ENCODE assay signal across 9 cellular contexts in the genomic region with DNA sequence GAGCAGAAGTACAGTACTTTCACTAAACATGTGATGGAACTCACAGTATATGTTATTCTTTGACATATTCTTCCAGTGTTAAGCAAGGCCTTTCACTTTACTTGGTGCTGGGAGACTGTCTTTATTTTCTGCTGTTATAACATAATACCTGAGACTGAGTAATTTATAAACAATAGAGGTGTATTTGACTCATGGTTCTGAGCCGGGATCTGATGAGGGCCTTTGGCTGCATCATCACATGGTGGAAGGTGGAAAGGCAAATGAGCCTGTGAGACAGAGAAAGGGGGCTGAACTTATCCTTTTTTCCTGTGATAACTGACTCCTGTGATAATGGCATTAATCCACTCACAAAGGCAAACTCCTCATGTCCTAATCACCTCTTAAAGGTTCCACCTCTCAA. TPM values are rescaled to one million over a fixed set of nuclear protein-coding genes. Genes with fewer than 3 reads are reported as not detected.
DNase-seq lines count a peak whose midpoint lies in the region; ATAC-seq, FAIRE-seq and TF ChIP-seq lines count a peak whose summit lies in the region.
"Had no signal": no experiment of that assay in that cellular context is flagged by ENCODE, and none has a peak within 500 bp of the region (broad histone marks: within the 10 kb centered on the region; RNA-seq: fewer than 3 reads in every experiment).

No MANE protein-coding gene starts in this region.

- peak overlapping the region; percentile 99 for H3K9ac ChIP-seq in HepG2 (ENCODE audit: insufficient read depth, low read depth, low read length)

- peak overlapping the region; percentile 85 for H3K4me3 Mint-ChIP-seq in activated naive CD4-positive, alpha-beta T cell treated with anti-CD3 and anti-CD28 coated beads, Interleukin-2, amount 10 ng/mL, durations not matched to agents 7 days and 5 days
- H3K4me3 Mint-ChIP-seq in activated naive CD8-positive, alpha-beta T cell treated with anti-CD3 and anti-CD28 coated beads, Interleukin-2, amount 10 ng/mL, durations not matched to agents 7 days and 5 days, result peak overlapping the region; percentile 91

- CTCF ChIA-PET in activated naive CD4-positive, alpha-beta T cell treated with anti-CD3 and anti-CD28 coated beads, Interleukin-2, amount 10 ng/mL, durations not matched to agents 7 days and 5 days (lab: Charles Lee), result no interaction called here
- CTCF ChIA-PET in HepG2 (lab: Yijun Ruan, JAX; ENCODE audit: low intra/inter-chr PET ratio, low total read pairs), result no interaction called here

- POLR2A ChIA-PET in activated naive CD8-positive, alpha-beta T cell treated with anti-CD3 and anti-CD28 coated beads, Interleukin-2, amount 10 ng/mL, durations not matched to agents 7 days and 5 days (lab: Charles Lee), result no interaction called here
- POLR2A ChIA-PET in HepG2 (lab: Yijun Ruan, JAX), result no interaction called here

- TF ChIP-seq POLR2A in HepG2 (IDR thresholded peaks at IDR 0.05; ENCODE audit: insufficient read depth in 1 of 2, low read depth in 2 of 2, low read length in 2 of 2), result no peak

- TF ChIP-seq CTCF in HepG2 (CRISPR knock-in tag; IDR thresholded peaks at IDR 0.05) (no peak), tibial artery (IDR thresholded peaks at IDR 0.05) (no peak)

- in situ Hi-C loops in HepG2 (cut with HindIII; ENCODE audit: extremely low pct_ligation_motif_present, low pct_unique_long_range_greater_than_20kb), result no loop called here

- peaks cover 59% of the 10 kb centered on the region for H3K79me2 ChIP-seq in HepG2 (ENCODE audit: insufficient read depth, low read length)

- no peak overlapping the region for H2AFZ ChIP-seq in HepG2 (ENCODE audit: low read length)

- H3K9me3 ChIP-seq in HepG2 (ENCODE audit: low read length), result no peaks in the 10 kb centered on the region
- H3K9me3 ChIP-seq in tibial artery, result no peaks in the 10 kb centered on the region

- DNase-seq in activated naive CD4-positive, alpha-beta T cell treated with anti-CD3 and anti-CD28 coated beads, Interleukin-2, amount 10 ng/mL, durations not matched to agents 7 days and 5 days, result no peak
- no peak for DNase-seq in activated naive CD4-positive, alpha-beta T cell treated with anti-CD3 and anti-CD28 coated beads, Interleukin-2, amount 50 U/mL, for 16 hours
- DNase-seq in activated naive CD8-positive, alpha-beta T cell treated with anti-CD3 and anti-CD28 coated beads, Interleukin-2, amount 10 ng/mL, durations not matched to agents 7 days and 5 days, result no peak
- DNase-seq in HepG2 (ENCODE audit: low spot score) (no peak), tibial artery (no peak), inferior parietal cortex (ENCODE audit: extremely low spot score) (no peak), NCI-H524 treated with DMSO at 0.1 percent for 48 hours (lab: John Stamatoyannopoulos, UW) (no peak)
- DNase-seq: NCI-H2227 treated with DMSO at 0.1 percent for 48 hours had no signal

- H3K27me3 ChIP-seq in HepG2 (ENCODE audit: control insufficient read depth in 1 of 2, insufficient read depth in 2 of 2, low read length in 2 of 2) (no peaks in the 10 kb centered on the region; a peak in 1 of 5 replicates), tibial artery (no peaks in the 10 kb centered on the region)

- no TSS peak for BruUV-seq in HepG2 (replicated peaks; lab: Mats Ljungman, UMichigan)

- ATAC-seq in activated naive CD8-positive, alpha-beta T cell treated with anti-CD3 and anti-CD28 coated beads, Interleukin-2, amount 10 ng/mL, durations not matched to agents 7 days and 5 days (ENCODE audit: low read depth), result no peak
- ATAC-seq in HepG2 (no peak), HG02884 (IDR thresholded peaks at IDR 0.05; ENCODE audit: unreplicated experiment) (no peak)

- H3K27me3 Mint-ChIP-seq in activated naive CD4-positive, alpha-beta T cell treated with anti-CD3 and anti-CD28 coated beads, Interleukin-2, amount 10 ng/mL, durations not matched to agents 7 days and 5 days, result no peaks in the 10 kb centered on the region
- no peaks in the 10 kb centered on the region for H3K27me3 Mint-ChIP-seq in activated naive CD8-positive, alpha-beta T cell treated with anti-CD3 and anti-CD28 coated beads, Interleukin-2, amount 10 ng/mL, durations not matched to agents 7 days and 5 days

- peaks cover 35% of the 10 kb centered on the region for H3K4me1 ChIP-seq in HepG2 (ENCODE audit: insufficient read depth, low read length)
- peaks cover 0 to 33% (median 24%) of the 10 kb centered on the region in 4 donors for H3K4me1 ChIP-seq in tibial artery

- peak overlapping the region; percentile 99 for H3K27ac Mint-ChIP-seq in activated naive CD4-positive, alpha-beta T cell treated with anti-CD3 and anti-CD28 coated beads, Interleukin-2, amount 10 ng/mL, durations not matched to agents 7 days and 5 days
- H3K27ac Mint-ChIP-seq in activated naive CD8-positive, alpha-beta T cell treated with anti-CD3 and anti-CD28 coated beads, Interleukin-2, amount 10 ng/mL, durations not matched to agents 7 days and 5 days, result no peak overlapping the region

- H3K36me3 ChIP-seq in HepG2 (replicated peaks in 1 of 2; ENCODE audit: control insufficient read depth in 1 of 2, insufficient read depth in 2 of 2, low read length in 2 of 2) (peaks cover 8 to 19% of the 10 kb centered on the region in 2 experiments; a peak in 4 of 5 replicates), tibial artery (peaks cover 3 to 21% (median 19%) of the 10 kb centered on the region in 3 donors)

- H3K9me3 Mint-ChIP-seq in activated naive CD4-positive, alpha-beta T cell treated with anti-CD3 and anti-CD28 coated beads, Interleukin-2, amount 10 ng/mL, durations not matched to agents 7 days and 5 days, result no peaks in the 10 kb centered on the region
- no peaks in the 10 kb centered on the region for H3K9me3 Mint-ChIP-seq in activated naive CD8-positive, alpha-beta T cell treated with anti-CD3 and anti-CD28 coated beads, Interleukin-2, amount 10 ng/mL, durations not matched to agents 7 days and 5 days

- H3K4me3 ChIP-seq in HepG2 (replicated peaks in 1 of 3; ENCODE audit: insufficient read depth in 1 of 3, low read depth in 2 of 3, low read length in 3 of 3) (peak overlapping the region; percentile 79 to 93 (median 87)), tibial artery (peak overlapping the region; percentile 92 to 97)

- 16% methylated on average over 1 of the region's 1 CpG for WGBS in HepG2 (ENCODE audit: low lambda C conversion rate)

- no peak for FAIRE-seq in HepG2 (lab: Jason Lieb, UNC)

- peaks cover 11% of the 10 kb centered on the region for H3K36me3 Mint-ChIP-seq in activated naive CD4-positive, alpha-beta T cell treated with anti-CD3 and anti-CD28 coated beads, Interleukin-2, amount 10 ng/mL, durations not matched to agents 7 days and 5 days
- H3K36me3 Mint-ChIP-seq in activated naive CD8-positive, alpha-beta T cell treated with anti-CD3 and anti-CD28 coated beads, Interleukin-2, amount 10 ng/mL, durations not matched to agents 7 days and 5 days, result peaks cover 2% of the 10 kb centered on the region

- H3K27ac ChIP-seq in HepG2 (ENCODE audit: extremely low read length, insufficient read depth, low read length) (peak overlapping the region; percentile 98), tibial artery (no peak overlapping the region)

- TF ChIP-seq EP300 in HepG2 (IDR thresholded peaks at IDR 0.05; ENCODE audit: low read depth in 2 of 2, low read length in 2 of 2) (no peak), HepG2 (CRISPR knock-in tag; IDR thresholded peaks at IDR 0.05; ENCODE audit: borderline replicate concordance) (no peak)

- H3K4me2 ChIP-seq in HepG2 (ENCODE audit: low read depth, low read length), result peak overlapping the region; percentile 98

- no peaks in the 10 kb centered on the region for H4K20me1 ChIP-seq in HepG2 (ENCODE audit: insufficient read depth, low read length)

- intact Hi-C loops in HepG2 (cut with micrococcal nuclease; ENCODE audit: unreplicated experiment), result no loop called here
- intact Hi-C loops in tibial artery (cut with DNase I; ENCODE audit: low total_unique reads), result loop anchor here (5.0 kb wide), 1 partner anchor 221 kb away; no protein-coding TSS in a partner anchor

- TF ChIP-seq RAD21 in HepG2 (CRISPR knock-in tag; IDR thresholded peaks at IDR 0.05), result no peak

- peaks cover 33% of the 10 kb centered on the region for H3K4me1 Mint-ChIP-seq in activated naive CD4-positive, alpha-beta T cell treated with anti-CD3 and anti-CD28 coated beads, Interleukin-2, amount 10 ng/mL, durations not matched to agents 7 days and 5 days
- peaks cover 36% of the 10 kb centered on the region for H3K4me1 Mint-ChIP-seq in activated naive CD8-positive, alpha-beta T cell treated with anti-CD3 and anti-CD28 coated beads, Interleukin-2, amount 10 ng/mL, durations not matched to agents 7 days and 5 days

RNA-seq across cellular contexts. Expression of gene SUPV3L1, which starts 1.4 kb away (rescaled TPM):
- 10 to 100 TPM; 35.6 to 38.3 TPM for total RNA-seq in activated naive CD8-positive, alpha-beta T cell treated with anti-CD3 and anti-CD28 coated beads, Interleukin-2, amount 10 ng/mL, durations not matched to agents 7 days and 5 days
- total RNA-seq in HepG2 (2016; rRNA removed; fragmentation: Illumina TruSeq; extraction: Trizol), result 45.7 and 57.0 TPM in 2 replicates
- 16.3 and 16.4 TPM in 2 replicates for total RNA-seq in HepG2 (2016; cell fraction: cytosol; rRNA removed; fragmentation: Illumina TruSeq; extraction: Trizol; ENCODE audit: low read depth)
- total RNA-seq in HepG2 (2016; cell fraction: insoluble cytoplasmic fraction; rRNA removed; fragmentation: Illumina TruSeq; extraction: Trizol), result 48.3 and 53.5 TPM in 2 replicates
- 23.2 and 25.0 TPM in 2 replicates for total RNA-seq in HepG2 (2016; cell fraction: membrane; rRNA removed; fragmentation: Illumina TruSeq; extraction: Trizol)
- total RNA-seq in HepG2 (2016; cell fraction: nucleus; rRNA removed; fragmentation: Illumina TruSeq; extraction: Trizol), result 31.1 and 39.6 TPM in 2 replicates
- 21.7 and 28.8 TPM in 2 replicates for polyA plus RNA-seq in HepG2 (2011; rRNA removed)
- 15.2 and 21.5 TPM in 2 replicates for polyA plus RNA-seq in HepG2 (2011; cell fraction: cytosol; rRNA removed)
- 29.2 and 34.2 TPM in 2 replicates for polyA plus RNA-seq in HepG2 (2011; cell fraction: nucleus; rRNA removed)
- 19.4 and 21.4 TPM in 2 replicates for polyA plus RNA-seq in HepG2 (2012)
- polyA plus RNA-seq in HepG2 (2016; cell fraction: cytosol; fragmentation: Illumina TruSeq; extraction: Trizol; ENCODE audit: low read depth), result 7.7 and 8.3 TPM in 2 replicates
- polyA plus RNA-seq in HepG2 (2016; cell fraction: insoluble cytoplasmic fraction; fragmentation: Illumina TruSeq; extraction: Trizol; ENCODE audit: low read depth), result 49.1 and 52.2 TPM in 2 replicates
- 16.3 and 17.1 TPM in 2 replicates for polyA plus RNA-seq in HepG2 (2016; cell fraction: membrane; fragmentation: Illumina TruSeq; extraction: Trizol; ENCODE audit: low read depth)
- 57.9 and 62.9 TPM in 2 replicates for polyA plus RNA-seq in HepG2 (2016; cell fraction: nucleus; fragmentation: Illumina TruSeq; extraction: Trizol; ENCODE audit: insufficient read depth, low read depth)
- 17.5 and 39.2 TPM in 2 replicates for polyA minus RNA-seq in HepG2 (2011; rRNA and poly(A)+ RNA removed; ENCODE audit: low replicate concordance)
- 30.0 and 39.7 TPM in 2 replicates for polyA minus RNA-seq in HepG2 (2011; cell fraction: cytosol; rRNA and poly(A)+ RNA removed)
- polyA minus RNA-seq in HepG2 (2011; cell fraction: nucleus; rRNA and poly(A)+ RNA removed), result 34.5 and 55.4 TPM in 2 replicates

RNA-seq across cellular contexts. Expression of gene HKDC1, which starts 38.7 kb away (rescaled TPM):
- total RNA-seq in activated naive CD8-positive, alpha-beta T cell treated with anti-CD3 and anti-CD28 coated beads, Interleukin-2, amount 10 ng/mL, durations not matched to agents 7 days and 5 days, result 1 to 10 TPM in 1 of 2 experiments, under 1 TPM in 1; 0.68 to 1.1 TPM
- 5.1 and 12.4 TPM in 2 replicates for total RNA-seq in HepG2 (2016; rRNA removed; fragmentation: Illumina TruSeq; extraction: Trizol)
- total RNA-seq in HepG2 (2016; cell fraction: cytosol; rRNA removed; fragmentation: Illumina TruSeq; extraction: Trizol; ENCODE audit: low read depth), result 0.97 and 1.4 TPM in 2 replicates
- total RNA-seq in HepG2 (2016; cell fraction: insoluble cytoplasmic fraction; rRNA removed; fragmentation: Illumina TruSeq; extraction: Trizol), result 4.2 and 12.6 TPM in 2 replicates
- 0.62 and 1.8 TPM in 2 replicates for total RNA-seq in HepG2 (2016; cell fraction: membrane; rRNA removed; fragmentation: Illumina TruSeq; extraction: Trizol)
- 12.0 and 12.7 TPM in 2 replicates for total RNA-seq in HepG2 (2016; cell fraction: nucleus; rRNA removed; fragmentation: Illumina TruSeq; extraction: Trizol)
- 8.1 and 10.1 TPM in 2 replicates for polyA plus RNA-seq in HepG2 (2011; rRNA removed)
- 6.7 and 7.2 TPM in 2 replicates for polyA plus RNA-seq in HepG2 (2011; cell fraction: cytosol; rRNA removed)
- polyA plus RNA-seq in HepG2 (2011; cell fraction: nucleus; rRNA removed), result 18.6 and 25.4 TPM in 2 replicates
- polyA plus RNA-seq in HepG2 (2012), result 8.5 and 11.3 TPM in 2 replicates
- 0.33 and 0.90 TPM in 2 replicates for polyA plus RNA-seq in HepG2 (2016; cell fraction: cytosol; fragmentation: Illumina TruSeq; extraction: Trizol; ENCODE audit: low read depth)
- 3.2 and 3.3 TPM in 2 replicates for polyA plus RNA-seq in HepG2 (2016; cell fraction: insoluble cytoplasmic fraction; fragmentation: Illumina TruSeq; extraction: Trizol; ENCODE audit: low read depth)
- polyA plus RNA-seq in HepG2 (2016; cell fraction: membrane; fragmentation: Illumina TruSeq; extraction: Trizol; ENCODE audit: low read depth), result 0.48 and 0.57 TPM in 2 replicates
- polyA plus RNA-seq in HepG2 (2016; cell fraction: nucleus; fragmentation: Illumina TruSeq; extraction: Trizol; ENCODE audit: insufficient read depth, low read depth), result 11.3 and 14.6 TPM in 2 replicates
- 1.0 and 9.3 TPM in 2 replicates for polyA minus RNA-seq in HepG2 (2011; rRNA and poly(A)+ RNA removed; ENCODE audit: low replicate concordance)
- 6.2 and 7.9 TPM in 2 replicates for polyA minus RNA-seq in HepG2 (2011; cell fraction: cytosol; rRNA and poly(A)+ RNA removed)
- polyA minus RNA-seq in HepG2 (2011; cell fraction: nucleus; rRNA and poly(A)+ RNA removed), result 9.5 and 15.7 TPM in 2 replicates

RNA-seq across cellular contexts. Expression of gene VPS26A, which starts 57.5 kb away (rescaled TPM):
- total RNA-seq in activated naive CD8-positive, alpha-beta T cell treated with anti-CD3 and anti-CD28 coated beads, Interleukin-2, amount 10 ng/mL, durations not matched to agents 7 days and 5 days, result 10 to 100 TPM; 46.7 to 49.7 TPM
- total RNA-seq in HepG2 (2016; rRNA removed; fragmentation: Illumina TruSeq; extraction: Trizol), result 32.6 and 56.7 TPM in 2 replicates
- 7.0 and 10.6 TPM in 2 replicates for total RNA-seq in HepG2 (2016; cell fraction: cytosol; rRNA removed; fragmentation: Illumina TruSeq; extraction: Trizol; ENCODE audit: low read depth)
- 32.1 and 59.4 TPM in 2 replicates for total RNA-seq in HepG2 (2016; cell fraction: insoluble cytoplasmic fraction; rRNA removed; fragmentation: Illumina TruSeq; extraction: Trizol)
- 16.9 and 19.8 TPM in 2 replicates for total RNA-seq in HepG2 (2016; cell fraction: membrane; rRNA removed; fragmentation: Illumina TruSeq; extraction: Trizol)
- 20.7 TPM in 2 replicates for total RNA-seq in HepG2 (2016; cell fraction: nucleus; rRNA removed; fragmentation: Illumina TruSeq; extraction: Trizol)
- polyA plus RNA-seq in HepG2 (2011; rRNA removed), result 10.3 and 12.9 TPM in 2 replicates
- polyA plus RNA-seq in HepG2 (2011; cell fraction: cytosol; rRNA removed), result 4.2 and 7.4 TPM in 2 replicates
- 1.7 and 3.0 TPM in 2 replicates for polyA plus RNA-seq in HepG2 (2011; cell fraction: nucleus; rRNA removed)
- 22.7 and 30.3 TPM in 2 replicates for polyA plus RNA-seq in HepG2 (2012)
- polyA plus RNA-seq in HepG2 (2016; cell fraction: cytosol; fragmentation: Illumina TruSeq; extraction: Trizol; ENCODE audit: low read depth), result 5.3 and 6.4 TPM in 2 replicates
- polyA plus RNA-seq in HepG2 (2016; cell fraction: insoluble cytoplasmic fraction; fragmentation: Illumina TruSeq; extraction: Trizol; ENCODE audit: low read depth), result 95.5 and 103 TPM in 2 replicates
- polyA plus RNA-seq in HepG2 (2016; cell fraction: membrane; fragmentation: Illumina TruSeq; extraction: Trizol; ENCODE audit: low read depth), result 14.3 and 15.6 TPM in 2 replicates
- 36.5 and 37.9 TPM in 2 replicates for polyA plus RNA-seq in HepG2 (2016; cell fraction: nucleus; fragmentation: Illumina TruSeq; extraction: Trizol; ENCODE audit: insufficient read depth, low read depth)
- 1.3 and 3.5 TPM in 2 replicates for polyA minus RNA-seq in HepG2 (2011; rRNA and poly(A)+ RNA removed; ENCODE audit: low replicate concordance)
- 10.0 and 10.2 TPM in 2 replicates for polyA minus RNA-seq in HepG2 (2011; cell fraction: cytosol; rRNA and poly(A)+ RNA removed)
- 5.5 and 9.2 TPM in 2 replicates for polyA minus RNA-seq in HepG2 (2011; cell fraction: nucleus; rRNA and poly(A)+ RNA removed)
